Comparison of ENCODE assay signal across 14 cellular contexts in the genomic region with DNA sequence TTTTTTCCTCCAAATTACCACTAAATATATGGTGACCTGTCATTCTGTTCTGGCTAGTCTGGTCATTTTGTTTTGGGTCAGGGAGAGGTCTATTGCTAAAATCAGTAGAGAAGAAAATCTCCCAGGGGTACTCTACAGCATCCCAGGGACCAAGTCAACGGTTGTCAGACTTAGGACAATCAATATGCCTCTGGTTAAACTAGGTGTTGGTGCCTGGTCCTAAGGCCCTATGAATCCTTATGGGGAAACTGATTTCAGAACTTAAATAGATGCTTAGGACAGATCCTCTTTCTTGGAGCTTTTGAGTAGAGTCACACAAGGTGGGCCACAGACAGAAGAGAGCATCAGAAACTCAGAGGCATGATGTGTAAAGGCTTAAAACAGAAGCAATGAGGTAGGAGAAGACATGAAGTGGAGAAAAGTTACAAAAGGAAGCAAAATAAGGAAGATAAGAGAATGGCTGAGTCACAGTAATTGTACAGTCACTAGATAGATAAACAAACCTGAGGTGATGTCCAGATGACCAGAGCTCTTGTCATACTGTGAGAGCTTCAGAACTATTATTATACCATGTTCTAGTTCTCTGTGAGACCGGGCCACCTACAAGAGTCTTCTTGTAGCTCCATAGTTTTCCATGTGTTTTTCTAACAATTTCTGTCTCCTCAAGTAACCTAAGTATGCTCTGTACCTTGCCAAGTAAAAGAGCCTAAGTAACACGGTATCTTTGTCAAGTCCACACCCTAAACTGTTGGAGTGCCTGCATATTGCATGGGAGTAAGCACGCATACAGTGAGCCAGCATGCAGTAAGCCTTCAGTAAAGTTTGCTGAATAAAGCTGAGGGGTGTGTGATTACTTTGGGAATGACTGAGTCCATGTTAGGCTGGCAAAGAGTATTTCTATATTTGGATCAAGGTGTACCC. TPM values are rescaled to one million over a fixed set of nuclear protein-coding genes. Genes with fewer than 3 reads are reported as not detected.
A peak's percentile ranks its signal among the peaks of the same experiment; 100 is the strongest.
DNase-seq lines count a peak whose midpoint lies in the region; ATAC-seq and TF ChIP-seq lines count a peak whose summit lies in the region.
"Had no signal": no experiment of that assay in that cellular context is flagged by ENCODE, and none has a peak within 500 bp of the region (broad histone marks: within the 10 kb centered on the region; RNA-seq: fewer than 3 reads in every experiment).

No MANE protein-coding gene starts in this region.

- no peaks in the 10 kb centered on the region for H3K4me1 ChIP-seq in lower lobe of right lung
- no peaks in the 10 kb centered on the region for H3K4me1 ChIP-seq in prostate gland (replicated peaks)
- H3K4me1 ChIP-seq: HAP-1 had no signal

- DNase-seq in DMS53 (lab: John Stamatoyannopoulos, UW) (peak; percentile 67), NCI-H226 (peak; percentile 15), dermis blood vessel endothelial cell (peak; percentile 33), lower lobe of right lung (no peak), SHP77 (lab: John Stamatoyannopoulos, UW) (no peak), prostate gland (ENCODE audit: low spot score) (no peak), GM13976 (ENCODE audit: low spot score) (no peak)
- DNase-seq: activated CD8-positive, alpha-beta T cell treated with anti-CD3 and anti-CD28 coated beads for 36 hours; activated gamma-delta T cell; GF-D8; KG1; T-helper 17 cell had no signal

- intact Hi-C loops in lower lobe of right lung (cut with DNase I): no loop called here
- intact Hi-C loops in prostate gland (cut with DNase I): no loop called here

- no peaks in the 10 kb centered on the region for H3K36me3 ChIP-seq in lower lobe of right lung
- H3K36me3 ChIP-seq in prostate gland: no peaks in the 10 kb centered on the region
- H3K36me3 ChIP-seq: HAP-1 had no signal

- H3K9me3 ChIP-seq in lower lobe of right lung: no peaks in the 10 kb centered on the region
- no peaks in the 10 kb centered on the region for H3K9me3 ChIP-seq in prostate gland
- H3K9me3 ChIP-seq: HAP-1 had no signal

- H3K4me3 ChIP-seq in lower lobe of right lung: no peak overlapping the region
- no peak overlapping the region for H3K4me3 ChIP-seq in prostate gland
- H3K4me3 ChIP-seq: HAP-1 had no signal

- WGBS in prostate gland: 88% methylated on average over 4 of the region's 4 CpGs

- no peak for TF ChIP-seq POLR2A in prostate gland (IDR thresholded peaks at IDR 0.05)

- in situ Hi-C loops in GM13976 (cut with MboI; ENCODE audit: low sequenced_read_pairs, unreplicated experiment): no loop called here

- TF ChIP-seq CTCF in lower lobe of right lung (IDR thresholded peaks at IDR 0.05): no peak
- TF ChIP-seq CTCF in prostate gland (IDR thresholded peaks at IDR 0.05): no peak
- TF ChIP-seq CTCF in GM13976 (IDR thresholded peaks at IDR 0.05; ENCODE audit: borderline replicate concordance, control extremely low read depth, extremely low read depth, insufficient read depth, missing control alignments): no peak

- ATAC-seq in lower lobe of right lung (peak; percentile 57 to 78), HG02588 (IDR thresholded peaks at IDR 0.05; ENCODE audit: unreplicated experiment) (no peak)
- ATAC-seq: activated CD8-positive, alpha-beta T cell treated with anti-CD3 and anti-CD28 coated beads for 36 hours; T-helper 17 cell had no signal

- no peak overlapping the region for H3K27ac ChIP-seq in lower lobe of right lung
- no peak overlapping the region for H3K27ac ChIP-seq in prostate gland

- H3K27me3 ChIP-seq in lower lobe of right lung (ENCODE audit: low read depth) (no peaks in the 10 kb centered on the region), prostate gland (replicated peaks; ENCODE audit: insufficient read depth) (no peaks in the 10 kb centered on the region)

RNA-seq across cellular contexts. Expression of a gene that starts 44.6 kb away (rescaled TPM):
- total RNA-seq in dermis blood vessel endothelial cell: 0.14 and 0.17 TPM in 2 replicates
- 5.8 TPM for total RNA-seq in lower lobe of right lung
- 1 to 10 TPM; 2.2 to 4.4 TPM for total RNA-seq in prostate gland

Comparison
In these comparisons a context has a peak if more than half of its experiments do, and no peak if none do; other contexts are left out.
1. DNase-seq: peak in DMS53 (single experiment), NCI-H226 (single experiment) and dermis blood vessel endothelial cell (single experiment); none in lower lobe of right lung (single experiment), SHP77 (0 of 2), prostate gland (single experiment) and GM13976 (single experiment).